In the genomic region with DNA sequence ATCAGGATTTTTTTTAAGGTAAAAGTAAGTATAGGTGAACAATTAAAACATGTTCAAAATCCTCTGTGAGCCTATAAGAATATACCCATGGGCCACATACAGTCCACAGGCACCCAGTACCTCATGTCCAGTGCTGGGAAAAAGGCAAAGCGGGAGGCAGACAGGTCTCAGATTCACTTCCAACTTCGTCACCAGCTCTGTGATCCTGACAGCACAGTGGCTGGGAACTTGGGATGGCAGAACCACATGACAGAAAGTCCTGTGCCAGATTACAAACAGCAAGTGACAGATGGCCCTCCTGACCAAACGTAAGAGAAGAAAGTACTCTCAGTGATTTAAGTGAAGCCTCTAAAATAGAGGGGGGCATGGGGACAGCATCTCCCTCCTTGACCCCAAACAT, we compare ENCODE assay signal across 1 cellular context.
TF ChIP-seq lines count a peak whose summit lies in the region.

No MANE protein-coding gene starts in this region.

TF ChIP-seq in H1, 55 proteins besides CTCF, POLR2A, EP300 and RAD21 (continued from another document):
- TF ChIP-seq, protein P1, sequence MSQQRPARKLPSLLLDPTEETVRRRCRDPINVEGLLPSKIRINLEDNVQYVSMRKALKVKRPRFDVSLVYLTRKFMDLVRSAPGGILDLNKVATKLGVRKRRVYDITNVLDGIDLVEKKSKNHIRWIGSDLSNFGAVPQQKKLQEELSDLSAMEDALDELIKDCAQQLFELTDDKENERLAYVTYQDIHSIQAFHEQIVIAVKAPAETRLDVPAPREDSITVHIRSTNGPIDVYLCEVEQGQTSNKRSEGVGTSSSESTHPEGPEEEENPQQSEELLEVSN (IDR thresholded peaks at IDR 0.05), result no peak
- no peak for TF ChIP-seq GABPA (IDR thresholded peaks at IDR 0.05; ENCODE audit: borderline replicate concordance, insufficient read depth, low read length)
- TF ChIP-seq RBBP5 (IDR thresholded peaks at IDR 0.05; ENCODE audit: borderline replicate concordance, low read depth, low read length), result no peak
- no peak for TF ChIP-seq POLR2AphosphoS5 (IDR thresholded peaks at IDR 0.05; ENCODE audit: low read depth, low read length)
- no peak for TF ChIP-seq RXRA (IDR thresholded peaks at IDR 0.05; ENCODE audit: insufficient read depth, low read depth, low read length)
- TF ChIP-seq KDM5A (IDR thresholded peaks at IDR 0.05; ENCODE audit: low read length), result no peak
- TF ChIP-seq, protein P2, sequence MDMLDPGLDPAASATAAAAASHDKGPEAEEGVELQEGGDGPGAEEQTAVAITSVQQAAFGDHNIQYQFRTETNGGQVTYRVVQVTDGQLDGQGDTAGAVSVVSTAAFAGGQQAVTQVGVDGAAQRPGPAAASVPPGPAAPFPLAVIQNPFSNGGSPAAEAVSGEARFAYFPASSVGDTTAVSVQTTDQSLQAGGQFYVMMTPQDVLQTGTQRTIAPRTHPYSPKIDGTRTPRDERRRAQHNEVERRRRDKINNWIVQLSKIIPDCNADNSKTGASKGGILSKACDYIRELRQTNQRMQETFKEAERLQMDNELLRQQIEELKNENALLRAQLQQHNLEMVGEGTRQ (IDR thresholded peaks at IDR 0.05; ENCODE audit: low read length), result no peak
